1 cellular context compared by ENCODE assay signal in genomic region chr6:166671434-166672061, GRCh38.
TF ChIP-seq lines count a peak whose summit lies in the region.

No MANE protein-coding gene starts in this region.

TF ChIP-seq in WTC11, 78 proteins besides CTCF, POLR2A, EP300 and RAD21 (continued from another document):
- TF ChIP-seq ZBTB43 (CRISPR knock-in tag; IDR thresholded peaks at IDR 0.05) (no peak), ZNF232 (CRISPR knock-in tag; IDR thresholded peaks at IDR 0.05) (no peak)
